ENCODE assay signal across 1 cellular context in the genomic region with DNA sequence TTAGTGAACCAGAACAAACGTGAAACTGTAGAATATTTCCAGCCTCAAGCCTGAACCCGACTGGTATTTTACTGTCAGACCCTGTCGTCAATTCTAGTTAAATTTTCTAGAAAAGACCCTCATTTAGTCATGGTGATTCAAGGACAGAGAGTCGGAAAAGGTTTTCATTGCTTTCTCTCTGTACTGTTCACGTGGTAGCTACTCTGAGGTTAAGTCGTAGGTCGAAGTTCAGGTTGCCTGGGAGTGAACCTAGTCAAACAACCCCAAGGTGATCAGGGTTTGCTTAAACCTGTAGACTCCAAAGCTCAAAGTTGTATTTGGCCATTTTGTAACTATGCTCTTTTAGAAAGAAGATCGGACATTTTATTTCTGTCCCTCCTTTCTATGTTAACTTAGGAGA.
A peak's percentile ranks its signal among the peaks of the same experiment; 100 is the strongest.
TF ChIP-seq lines count a peak whose summit lies in the region.

No MANE protein-coding gene starts in this region.

TF ChIP-seq in HepG2, 621 proteins besides CTCF, POLR2A, EP300 and RAD21 (continued from another document and continues in another):
- TF ChIP-seq, protein P1, sequence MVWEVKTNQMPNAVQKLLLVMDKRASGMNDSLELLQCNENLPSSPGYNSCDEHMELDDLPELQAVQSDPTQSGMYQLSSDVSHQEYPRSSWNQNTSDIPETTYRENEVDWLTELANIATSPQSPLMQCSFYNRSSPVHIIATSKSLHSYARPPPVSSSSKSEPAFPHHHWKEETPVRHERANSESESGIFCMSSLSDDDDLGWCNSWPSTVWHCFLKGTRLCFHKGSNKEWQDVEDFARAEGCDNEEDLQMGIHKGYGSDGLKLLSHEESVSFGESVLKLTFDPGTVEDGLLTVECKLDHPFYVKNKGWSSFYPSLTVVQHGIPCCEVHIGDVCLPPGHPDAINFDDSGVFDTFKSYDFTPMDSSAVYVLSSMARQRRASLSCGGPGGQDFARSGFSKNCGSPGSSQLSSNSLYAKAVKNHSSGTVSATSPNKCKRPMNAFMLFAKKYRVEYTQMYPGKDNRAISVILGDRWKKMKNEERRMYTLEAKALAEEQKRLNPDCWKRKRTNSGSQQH (CRISPR knock-in tag; IDR thresholded peaks at IDR 0.05; ENCODE audit: low read depth): no peak
- TF ChIP-seq ZFAT (CRISPR knock-in tag; conservative IDR thresholded peaks at IDR 0.05): no peak
- no peak for TF ChIP-seq MED8 (CRISPR knock-in tag; IDR thresholded peaks at IDR 0.05; ENCODE audit: insufficient replicate concordance)
- TF ChIP-seq, protein P2, sequence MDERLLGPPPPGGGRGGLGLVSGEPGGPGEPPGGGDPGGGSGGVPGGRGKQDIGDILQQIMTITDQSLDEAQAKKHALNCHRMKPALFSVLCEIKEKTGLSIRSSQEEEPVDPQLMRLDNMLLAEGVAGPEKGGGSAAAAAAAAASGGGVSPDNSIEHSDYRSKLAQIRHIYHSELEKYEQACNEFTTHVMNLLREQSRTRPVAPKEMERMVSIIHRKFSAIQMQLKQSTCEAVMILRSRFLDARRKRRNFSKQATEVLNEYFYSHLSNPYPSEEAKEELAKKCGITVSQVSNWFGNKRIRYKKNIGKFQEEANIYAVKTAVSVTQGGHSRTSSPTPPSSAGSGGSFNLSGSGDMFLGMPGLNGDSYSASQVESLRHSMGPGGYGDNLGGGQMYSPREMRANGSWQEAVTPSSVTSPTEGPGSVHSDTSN (CRISPR knock-in tag; IDR thresholded peaks at IDR 0.05): no peak
- TF ChIP-seq SUZ12 (IDR thresholded peaks at IDR 0.05; ENCODE audit: low read depth, low read length): no peak
- no peak for TF ChIP-seq ZNF891 (CRISPR knock-in tag; IDR thresholded peaks at IDR 0.05)
- TF ChIP-seq, protein P3, sequence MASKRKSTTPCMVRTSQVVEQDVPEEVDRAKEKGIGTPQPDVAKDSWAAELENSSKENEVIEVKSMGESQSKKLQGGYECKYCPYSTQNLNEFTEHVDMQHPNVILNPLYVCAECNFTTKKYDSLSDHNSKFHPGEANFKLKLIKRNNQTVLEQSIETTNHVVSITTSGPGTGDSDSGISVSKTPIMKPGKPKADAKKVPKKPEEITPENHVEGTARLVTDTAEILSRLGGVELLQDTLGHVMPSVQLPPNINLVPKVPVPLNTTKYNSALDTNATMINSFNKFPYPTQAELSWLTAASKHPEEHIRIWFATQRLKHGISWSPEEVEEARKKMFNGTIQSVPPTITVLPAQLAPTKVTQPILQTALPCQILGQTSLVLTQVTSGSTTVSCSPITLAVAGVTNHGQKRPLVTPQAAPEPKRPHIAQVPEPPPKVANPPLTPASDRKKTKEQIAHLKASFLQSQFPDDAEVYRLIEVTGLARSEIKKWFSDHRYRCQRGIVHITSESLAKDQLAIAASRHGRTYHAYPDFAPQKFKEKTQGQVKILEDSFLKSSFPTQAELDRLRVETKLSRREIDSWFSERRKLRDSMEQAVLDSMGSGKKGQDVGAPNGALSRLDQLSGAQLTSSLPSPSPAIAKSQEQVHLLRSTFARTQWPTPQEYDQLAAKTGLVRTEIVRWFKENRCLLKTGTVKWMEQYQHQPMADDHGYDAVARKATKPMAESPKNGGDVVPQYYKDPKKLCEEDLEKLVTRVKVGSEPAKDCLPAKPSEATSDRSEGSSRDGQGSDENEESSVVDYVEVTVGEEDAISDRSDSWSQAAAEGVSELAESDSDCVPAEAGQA (IDR thresholded peaks at IDR 0.05; ENCODE audit: low read depth): no peak
- TF ChIP-seq, protein P3 (CRISPR knock-in tag; IDR thresholded peaks at IDR 0.05; ENCODE audit: borderline replicate concordance): no peak
- TF ChIP-seq, protein P4, sequence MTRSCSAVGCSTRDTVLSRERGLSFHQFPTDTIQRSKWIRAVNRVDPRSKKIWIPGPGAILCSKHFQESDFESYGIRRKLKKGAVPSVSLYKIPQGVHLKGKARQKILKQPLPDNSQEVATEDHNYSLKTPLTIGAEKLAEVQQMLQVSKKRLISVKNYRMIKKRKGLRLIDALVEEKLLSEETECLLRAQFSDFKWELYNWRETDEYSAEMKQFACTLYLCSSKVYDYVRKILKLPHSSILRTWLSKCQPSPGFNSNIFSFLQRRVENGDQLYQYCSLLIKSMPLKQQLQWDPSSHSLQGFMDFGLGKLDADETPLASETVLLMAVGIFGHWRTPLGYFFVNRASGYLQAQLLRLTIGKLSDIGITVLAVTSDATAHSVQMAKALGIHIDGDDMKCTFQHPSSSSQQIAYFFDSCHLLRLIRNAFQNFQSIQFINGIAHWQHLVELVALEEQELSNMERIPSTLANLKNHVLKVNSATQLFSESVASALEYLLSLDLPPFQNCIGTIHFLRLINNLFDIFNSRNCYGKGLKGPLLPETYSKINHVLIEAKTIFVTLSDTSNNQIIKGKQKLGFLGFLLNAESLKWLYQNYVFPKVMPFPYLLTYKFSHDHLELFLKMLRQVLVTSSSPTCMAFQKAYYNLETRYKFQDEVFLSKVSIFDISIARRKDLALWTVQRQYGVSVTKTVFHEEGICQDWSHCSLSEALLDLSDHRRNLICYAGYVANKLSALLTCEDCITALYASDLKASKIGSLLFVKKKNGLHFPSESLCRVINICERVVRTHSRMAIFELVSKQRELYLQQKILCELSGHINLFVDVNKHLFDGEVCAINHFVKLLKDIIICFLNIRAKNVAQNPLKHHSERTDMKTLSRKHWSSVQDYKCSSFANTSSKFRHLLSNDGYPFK (CRISPR knock-in tag; IDR thresholded peaks at IDR 0.05; ENCODE audit: borderline replicate concordance): no peak
- TF ChIP-seq NR1H2 (CRISPR knock-in tag; IDR thresholded peaks at IDR 0.05; ENCODE audit: borderline replicate concordance, low read depth): no peak
- TF ChIP-seq ZBTB7B (CRISPR knock-in tag; IDR thresholded peaks at IDR 0.05): no peak
- TF ChIP-seq FLYWCH1 (CRISPR knock-in tag; IDR thresholded peaks at IDR 0.05): no peak
- TF ChIP-seq TAF15 (IDR thresholded peaks at IDR 0.05; ENCODE audit: low read depth, low read length, poor library complexity, severe bottlenecking): no peak
- 0 out of 2 replicates have a peak, but pooled peaks have one; percentile 35 for TF ChIP-seq HNF4G (IDR thresholded peaks at IDR 0.05; ENCODE audit: borderline replicate concordance, low read depth, low read length)
- no peak for TF ChIP-seq HNF4G (CRISPR knock-in tag; IDR thresholded peaks at IDR 0.05; ENCODE audit: borderline replicate concordance, low read depth)
- no peak for TF ChIP-seq SALL2 (CRISPR knock-in tag; IDR thresholded peaks at IDR 0.05)
- TF ChIP-seq, protein P5, sequence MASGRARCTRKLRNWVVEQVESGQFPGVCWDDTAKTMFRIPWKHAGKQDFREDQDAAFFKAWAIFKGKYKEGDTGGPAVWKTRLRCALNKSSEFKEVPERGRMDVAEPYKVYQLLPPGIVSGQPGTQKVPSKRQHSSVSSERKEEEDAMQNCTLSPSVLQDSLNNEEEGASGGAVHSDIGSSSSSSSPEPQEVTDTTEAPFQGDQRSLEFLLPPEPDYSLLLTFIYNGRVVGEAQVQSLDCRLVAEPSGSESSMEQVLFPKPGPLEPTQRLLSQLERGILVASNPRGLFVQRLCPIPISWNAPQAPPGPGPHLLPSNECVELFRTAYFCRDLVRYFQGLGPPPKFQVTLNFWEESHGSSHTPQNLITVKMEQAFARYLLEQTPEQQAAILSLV (CRISPR knock-in tag; IDR thresholded peaks at IDR 0.05; ENCODE audit: borderline replicate concordance): no peak
- no peak for TF ChIP-seq ZBTB7A (CRISPR knock-in tag; IDR thresholded peaks at IDR 0.05)
- TF ChIP-seq RCOR2 (CRISPR knock-in tag; IDR thresholded peaks at IDR 0.05): no peak
- no peak for TF ChIP-seq ZNF510 (CRISPR knock-in tag; IDR thresholded peaks at IDR 0.05; ENCODE audit: low read depth)
- TF ChIP-seq ATM (IDR thresholded peaks at IDR 0.05; ENCODE audit: borderline replicate concordance): no peak
- TF ChIP-seq CHCHD3 (CRISPR knock-in tag; IDR thresholded peaks at IDR 0.05): no peak
- no peak for TF ChIP-seq ZNF503 (CRISPR knock-in tag; IDR thresholded peaks at IDR 0.05)
- no peak for TF ChIP-seq NCOR1 (IDR thresholded peaks at IDR 0.05; ENCODE audit: borderline replicate concordance, low read length)
- TF ChIP-seq NBN (conservative IDR thresholded peaks at IDR 0.05): no peak
- TF ChIP-seq KLF12 (CRISPR knock-in tag; IDR thresholded peaks at IDR 0.05; ENCODE audit: borderline replicate concordance): no peak
- TF ChIP-seq, protein P6, sequence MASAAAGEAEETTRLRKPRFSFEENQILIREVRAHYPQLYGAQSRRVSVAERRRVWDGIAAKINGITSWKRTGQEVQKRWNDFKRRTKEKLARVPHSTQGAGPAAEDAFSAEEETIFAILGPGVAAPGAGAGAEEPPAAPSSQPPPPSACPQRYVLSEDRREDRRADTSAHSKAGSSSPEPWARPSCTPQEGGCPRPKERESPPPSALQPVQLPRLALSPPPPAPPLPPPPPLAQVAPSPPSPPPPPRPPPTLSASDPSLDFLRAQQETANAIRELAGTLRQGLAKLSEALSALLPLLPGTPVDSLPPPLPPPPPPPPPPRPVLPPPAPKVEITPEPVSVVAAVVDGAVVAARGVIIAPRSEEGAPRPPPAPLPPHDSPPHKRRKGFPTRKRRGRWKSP (CRISPR knock-in tag; IDR thresholded peaks at IDR 0.05): no peak
- TF ChIP-seq KAT8 (CRISPR knock-in tag; IDR thresholded peaks at IDR 0.05): 0 out of 2 replicates have a peak, but pooled peaks have one; percentile 13
- TF ChIP-seq ZNF558 (CRISPR knock-in tag; IDR thresholded peaks at IDR 0.05; ENCODE audit: borderline replicate concordance): no peak
- no peak for TF ChIP-seq FOXK1 (CRISPR knock-in tag; IDR thresholded peaks at IDR 0.05; ENCODE audit: borderline replicate concordance, low read depth)
- TF ChIP-seq, protein P7, sequence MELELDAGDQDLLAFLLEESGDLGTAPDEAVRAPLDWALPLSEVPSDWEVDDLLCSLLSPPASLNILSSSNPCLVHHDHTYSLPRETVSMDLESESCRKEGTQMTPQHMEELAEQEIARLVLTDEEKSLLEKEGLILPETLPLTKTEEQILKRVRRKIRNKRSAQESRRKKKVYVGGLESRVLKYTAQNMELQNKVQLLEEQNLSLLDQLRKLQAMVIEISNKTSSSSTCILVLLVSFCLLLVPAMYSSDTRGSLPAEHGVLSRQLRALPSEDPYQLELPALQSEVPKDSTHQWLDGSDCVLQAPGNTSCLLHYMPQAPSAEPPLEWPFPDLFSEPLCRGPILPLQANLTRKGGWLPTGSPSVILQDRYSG (CRISPR knock-in tag; IDR thresholded peaks at IDR 0.05): no peak
- TF ChIP-seq ATRX (CRISPR knock-in tag; IDR thresholded peaks at IDR 0.05; ENCODE audit: borderline replicate concordance): no peak
- TF ChIP-seq ZNF770 (CRISPR knock-in tag; IDR thresholded peaks at IDR 0.05): no peak
- no peak for TF ChIP-seq GPN1 (CRISPR knock-in tag; IDR thresholded peaks at IDR 0.05; ENCODE audit: borderline replicate concordance)
- TF ChIP-seq ZXDC (CRISPR knock-in tag; IDR thresholded peaks at IDR 0.05): no peak
